In the genomic region with DNA sequence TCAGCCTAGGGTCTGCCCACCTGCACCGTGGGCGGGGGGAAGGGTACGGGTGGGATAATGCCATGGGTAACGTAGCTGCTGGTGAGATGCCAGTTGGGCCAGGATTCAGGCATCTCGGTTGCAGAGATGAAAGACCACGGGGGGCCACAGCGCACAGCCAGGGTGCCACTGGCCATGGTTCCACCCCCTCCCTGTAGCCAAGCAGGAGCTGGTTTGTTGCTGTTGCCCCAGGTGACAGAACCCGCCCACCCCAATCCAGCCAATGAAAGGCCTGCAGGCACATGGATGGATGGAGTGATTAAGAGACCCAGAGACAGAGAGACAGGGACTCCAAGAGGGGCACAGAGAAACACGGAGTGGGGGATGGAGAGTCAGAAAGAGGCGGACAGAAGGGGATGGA, we compare ENCODE assay signal across 1 cellular context.
TF ChIP-seq lines count a peak whose summit lies in the region.

No MANE protein-coding gene starts in this region.

TF ChIP-seq in HCT116, 20 proteins besides CTCF, POLR2A, EP300 and RAD21 (continued from another document):
- TF ChIP-seq, protein P1, sequence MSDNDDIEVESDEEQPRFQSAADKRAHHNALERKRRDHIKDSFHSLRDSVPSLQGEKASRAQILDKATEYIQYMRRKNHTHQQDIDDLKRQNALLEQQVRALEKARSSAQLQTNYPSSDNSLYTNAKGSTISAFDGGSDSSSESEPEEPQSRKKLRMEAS (IDR thresholded peaks at IDR 0.05), result no peak
- TF ChIP-seq ZFX (IDR thresholded peaks at IDR 0.05) (no peak), TCF7L2 (IDR thresholded peaks at IDR 0.05; ENCODE audit: borderline replicate concordance, extremely low read depth, insufficient read depth, insufficient read length) (no peak), EGR1 (IDR thresholded peaks at IDR 0.05; ENCODE audit: low read depth) (no peak), EZH2phosphoT487 (IDR thresholded peaks at IDR 0.05; ENCODE audit: borderline replicate concordance) (no peak), EZH2 (IDR thresholded peaks at IDR 0.05) (no peak), SP1 (IDR thresholded peaks at IDR 0.05; ENCODE audit: low read depth) (no peak), SIN3A (IDR thresholded peaks at IDR 0.05; ENCODE audit: low read depth) (no peak)
- TF ChIP-seq, protein P2, sequence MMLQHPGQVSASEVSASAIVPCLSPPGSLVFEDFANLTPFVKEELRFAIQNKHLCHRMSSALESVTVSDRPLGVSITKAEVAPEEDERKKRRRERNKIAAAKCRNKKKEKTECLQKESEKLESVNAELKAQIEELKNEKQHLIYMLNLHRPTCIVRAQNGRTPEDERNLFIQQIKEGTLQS (IDR thresholded peaks at IDR 0.05), result no peak
TF ChIP-seq in HCT116: peak in this region for 0.
